14 cellular contexts compared by ENCODE assay signal in genomic region chr11:86052697-86053641, GRCh38. TPM values are rescaled to one million over a fixed set of nuclear protein-coding genes. Genes with fewer than 3 reads are reported as not detected.
A peak's percentile ranks its signal among the peaks of the same experiment; 100 is the strongest.
DNase-seq lines count a peak whose midpoint lies in the region; ATAC-seq and TF ChIP-seq lines count a peak whose summit lies in the region.
"Had no signal": no experiment of that assay in that cellular context is flagged by ENCODE, and none has a peak within 500 bp of the region (broad histone marks: within the 10 kb centered on the region; RNA-seq: fewer than 3 reads in every experiment).

No MANE protein-coding gene starts in this region.

- peak overlapping the region; percentile 16 for H3K4me3 Mint-ChIP-seq in activated T-cell treated with anti-CD3 and anti-CD28 coated beads, Interleukin-2, amount 50 U/mL, for 4 hours
- H3K4me3 Mint-ChIP-seq in WTC11 (no peak overlapping the region), immature natural killer cell (peak overlapping the region; percentile 8 to 76 (median 52))
- peak overlapping the region in 1 of 2 donors; percentile 42 for H3K4me3 Mint-ChIP-seq in stimulated activated naive B cell treated with anti-CD40 and anti-IgM and Interleukin-4, amounts not matched to agents 10 μg/mL and 1 μg/mL and 100 μg/mL, for 72 hours

- DNase-seq in activated T-cell treated with anti-CD3 and anti-CD28 coated beads, Interleukin-2, amount 50 U/mL, for 4 hours = no peak
- DNase-seq in activated T-cell treated with anti-CD3 and anti-CD28 coated beads, Interleukin-2, amount 50 U/mL, for 48 hours = no peak
- no peak for DNase-seq in WTC11 (ENCODE audit: low spot score)
- peak in 1 of 3 donors; percentile 32 for DNase-seq in immature natural killer cell
- no peak for DNase-seq in stimulated activated naive B cell treated with anti-CD40 and anti-IgM and Interleukin-4, amounts not matched to agents 10 μg/mL and 1 μg/mL and 100 μg/mL, for 72 hours
- no peak for DNase-seq in NOMO-1 (lab: John Stamatoyannopoulos, UW; ENCODE audit: unreplicated experiment in 2 of 2)
- DNase-seq: activated CD4-positive, alpha-beta T cell treated with anti-CD3 and anti-CD28 coated beads for 48 hours; activated naive CD4-positive, alpha-beta T cell treated with anti-CD3 and anti-CD28 coated beads, Interleukin-2, amount 50 U/mL, for 16 hours; DND-41; GM23248; mesenchymal stem cell; pancreas had no signal

- TF ChIP-seq CTCF in WTC11 (IDR thresholded peaks at IDR 0.05) = no peak

- CTCF ChIA-PET in WTC11 (lab: Charles Lee) = interaction anchor here (1.2 to 6.0 kb wide), 4 partner anchors 10 to 141 kb away, joined by 3 to 46 read pairs (median 5); partner anchors contain the start of gene PICALM

- H3K9me3 Mint-ChIP-seq in activated T-cell treated with anti-CD3 and anti-CD28 coated beads, Interleukin-2, amount 50 U/mL, for 4 hours = peaks cover 8% of the 10 kb centered on the region
- H3K9me3 Mint-ChIP-seq in WTC11 = no peaks in the 10 kb centered on the region
- no peaks in the 10 kb centered on the region for H3K9me3 Mint-ChIP-seq in immature natural killer cell
- peaks cover 8 to 15% of the 10 kb centered on the region in 2 donors for H3K9me3 Mint-ChIP-seq in stimulated activated naive B cell treated with anti-CD40 and anti-IgM and Interleukin-4, amounts not matched to agents 10 μg/mL and 1 μg/mL and 100 μg/mL, for 72 hours

- ATAC-seq in activated T-cell treated with anti-CD3 and anti-CD28 coated beads, Interleukin-2, amount 50 U/mL, for 4 hours = no peak
- no peak for ATAC-seq in WTC11
- ATAC-seq in stimulated activated naive B cell treated with anti-CD40 and anti-IgM and Interleukin-4, amounts not matched to agents 10 μg/mL and 1 μg/mL and 100 μg/mL, for 72 hours (replicated peaks) = no peak
- no peak for ATAC-seq in HG02759 (IDR thresholded peaks at IDR 0.05; ENCODE audit: unreplicated experiment)
- ATAC-seq in HG02588 (IDR thresholded peaks at IDR 0.05; ENCODE audit: unreplicated experiment) = no peak

- H3K27ac Mint-ChIP-seq in WTC11 (peak overlapping the region; percentile 47), immature natural killer cell (peak overlapping the region; percentile 32 to 82 (median 50))
- H3K27ac Mint-ChIP-seq in stimulated activated naive B cell treated with anti-CD40 and anti-IgM and Interleukin-4, amounts not matched to agents 10 μg/mL and 1 μg/mL and 100 μg/mL, for 72 hours = peak overlapping the region; percentile 70

- POLR2A ChIA-PET in WTC11 (lab: Charles Lee) = interaction anchor here (0.6 to 1.0 kb wide), 2 partner anchors 16 to 163 kb away, joined by 3 read pairs; partner anchors contain the start of gene PICALM

- peaks cover 18% of the 10 kb centered on the region for H3K36me3 Mint-ChIP-seq in activated T-cell treated with anti-CD3 and anti-CD28 coated beads, Interleukin-2, amount 50 U/mL, for 4 hours (ENCODE audit: insufficient read depth)
- H3K36me3 Mint-ChIP-seq in WTC11 (no peaks in the 10 kb centered on the region), immature natural killer cell (no peaks in the 10 kb centered on the region)
- peaks cover 26 to 48% of the 10 kb centered on the region in 2 donors for H3K36me3 Mint-ChIP-seq in stimulated activated naive B cell treated with anti-CD40 and anti-IgM and Interleukin-4, amounts not matched to agents 10 μg/mL and 1 μg/mL and 100 μg/mL, for 72 hours

- no peaks in the 10 kb centered on the region for H3K27me3 Mint-ChIP-seq in activated T-cell treated with anti-CD3 and anti-CD28 coated beads, Interleukin-2, amount 50 U/mL, for 4 hours (ENCODE audit: low read depth)
- H3K27me3 Mint-ChIP-seq in WTC11 (ENCODE audit: low read depth) = no peaks in the 10 kb centered on the region
- peaks cover 0 to 4% (median 0%) of the 10 kb centered on the region in 3 donors for H3K27me3 Mint-ChIP-seq in immature natural killer cell (ENCODE audit: low read depth in 3 of 3)
- H3K27me3 Mint-ChIP-seq in stimulated activated naive B cell treated with anti-CD40 and anti-IgM and Interleukin-4, amounts not matched to agents 10 μg/mL and 1 μg/mL and 100 μg/mL, for 72 hours = no peaks in the 10 kb centered on the region

- peaks cover 88% of the 10 kb centered on the region for H3K4me1 Mint-ChIP-seq in activated T-cell treated with anti-CD3 and anti-CD28 coated beads, Interleukin-2, amount 50 U/mL, for 4 hours (ENCODE audit: low read depth)
- H3K4me1 Mint-ChIP-seq in WTC11 (peaks cover 21% of the 10 kb centered on the region), immature natural killer cell (peaks cover 98 to 100% of the 10 kb centered on the region in 2 donors)
- H3K4me1 Mint-ChIP-seq in stimulated activated naive B cell treated with anti-CD40 and anti-IgM and Interleukin-4, amounts not matched to agents 10 μg/mL and 1 μg/mL and 100 μg/mL, for 72 hours = peaks cover 30 to 85% of the 10 kb centered on the region in 2 donors

TF ChIP-seq in WTC11, 78 proteins besides CTCF, POLR2A, EP300 and RAD21 (continues in another document):
- TF ChIP-seq NFYB (CRISPR knock-in tag; conservative IDR thresholded peaks at IDR 0.05; ENCODE audit: low read depth) (no peak), E2F4 (CRISPR knock-in tag; IDR thresholded peaks at IDR 0.05; ENCODE audit: borderline replicate concordance, low read depth) (no peak), GTF2I (CRISPR knock-in tag; conservative IDR thresholded peaks at IDR 0.05) (no peak), ZNF425 (CRISPR knock-in tag; conservative IDR thresholded peaks at IDR 0.05) (no peak), TEAD4 (CRISPR knock-in tag; IDR thresholded peaks at IDR 0.05) (no peak), TEAD1 (CRISPR knock-in tag; IDR thresholded peaks at IDR 0.05) (no peak), ZNF219 (CRISPR knock-in tag; IDR thresholded peaks at IDR 0.05; ENCODE audit: borderline replicate concordance) (no peak), ZNF532 (CRISPR knock-in tag; IDR thresholded peaks at IDR 0.05; ENCODE audit: borderline replicate concordance) (no peak)

RNA-seq across cellular contexts. Expression of gene PICALM, which starts 15.9 kb away (rescaled TPM):
- total RNA-seq in activated T-cell treated with anti-CD3 and anti-CD28 coated beads, Interleukin-2, amount 50 U/mL, for 4 hours = 100 to 1,000 TPM in 1 of 3 donors, 10 to 100 TPM in 2; 96.2 to 105 (median 97.6) TPM
- total RNA-seq in WTC11 (2021) = 64.4 to 69.9 TPM (median 65.1 TPM) in 3 replicates
- polyA plus RNA-seq in immature natural killer cell = 10 to 100 TPM; 20.8 to 39.4 (median 22.4) TPM
